Comparison of ENCODE assay signal across 8 cellular contexts in genomic region chr7:93043393-93043985, GRCh38.
A peak's percentile ranks its signal among the peaks of the same experiment; 100 is the strongest.
DNase-seq lines count a peak whose midpoint lies in the region; ATAC-seq and TF ChIP-seq lines count a peak whose summit lies in the region.

No MANE protein-coding gene starts in this region.

- TF ChIP-seq POLR2A in heart left ventricle (IDR thresholded peaks at IDR 0.05), result no peak

- H3K27ac ChIP-seq in GM23338 (ENCODE audit: low read depth), result no peak overlapping the region
- no peak overlapping the region for H3K27ac ChIP-seq in heart left ventricle

- peaks cover 34% of the 10 kb centered on the region for H3K27me3 Mint-ChIP-seq in GM23338 (ENCODE audit: insufficient read depth, low read depth, poor library complexity)
- no peaks in the 10 kb centered on the region for H3K27me3 Mint-ChIP-seq in activated T-helper 1 cell treated with anti-CD3 and anti-CD28 coated beads, Interleukin-12 subunit alpha, Interleukin-12 subunit beta, Interleukin-2, Interleukin-4 antibody, amounts not matched to agents 30 ng/mL and 10 ng/mL and 1 ng/mL, durations not matched to agents 14 hours and 24 hours and 36 hours (ENCODE audit: insufficient read depth)

- H3K79me2 ChIP-seq in GM23338 (replicated peaks; ENCODE audit: insufficient read depth), result no peaks in the 10 kb centered on the region

- no peaks in the 10 kb centered on the region for H3K36me3 Mint-ChIP-seq in GM23338 (ENCODE audit: low read depth)
- peaks cover 4% of the 10 kb centered on the region for H3K36me3 Mint-ChIP-seq in activated T-helper 1 cell treated with anti-CD3 and anti-CD28 coated beads, Interleukin-12 subunit alpha, Interleukin-12 subunit beta, Interleukin-2, Interleukin-4 antibody, amounts not matched to agents 30 ng/mL and 10 ng/mL and 1 ng/mL, durations not matched to agents 14 hours and 24 hours and 36 hours (ENCODE audit: low read depth)

- peak; percentile 77 for ATAC-seq in GM23338
- peak in 3 of 4 donors; percentile 33 to 53 (median 45) for ATAC-seq in heart left ventricle
- no peak for ATAC-seq in HG02870 (IDR thresholded peaks at IDR 0.05; ENCODE audit: unreplicated experiment)

- peak overlapping the region; percentile 58 for H3K9ac ChIP-seq in adipocyte (ENCODE audit: low read length)

- no peaks in the 10 kb centered on the region for H3K9me3 ChIP-seq in adipocyte (ENCODE audit: control insufficient read depth, low read length)
- H3K9me3 ChIP-seq in heart left ventricle, result no peaks in the 10 kb centered on the region

- H3K4me1 Mint-ChIP-seq in GM23338, result peaks cover 43% of the 10 kb centered on the region
- peaks cover 47% of the 10 kb centered on the region for H3K4me1 Mint-ChIP-seq in activated T-helper 1 cell treated with anti-CD3 and anti-CD28 coated beads, Interleukin-12 subunit alpha, Interleukin-12 subunit beta, Interleukin-2, Interleukin-4 antibody, amounts not matched to agents 30 ng/mL and 10 ng/mL and 1 ng/mL, durations not matched to agents 14 hours and 24 hours and 36 hours (ENCODE audit: low read depth)

- intact Hi-C loops in heart left ventricle (cut with DNase I), result no loop called here
- intact Hi-C loops in activated T-helper 1 cell treated with anti-CD3 and anti-CD28 coated beads, Interleukin-12 subunit alpha, Interleukin-12 subunit beta, Interleukin-2, Interleukin-4 antibody, amounts not matched to agents 30 ng/mL and 10 ng/mL and 1 ng/mL, durations not matched to agents 14 hours and 24 hours and 36 hours (cut with micrococcal nuclease), result no loop called here

- no peaks in the 10 kb centered on the region; the same call in 2 of the 3 replicates for H3K9me3 Mint-ChIP-seq in GM23338
- no peaks in the 10 kb centered on the region for H3K9me3 Mint-ChIP-seq in activated T-helper 1 cell treated with anti-CD3 and anti-CD28 coated beads, Interleukin-12 subunit alpha, Interleukin-12 subunit beta, Interleukin-2, Interleukin-4 antibody, amounts not matched to agents 30 ng/mL and 10 ng/mL and 1 ng/mL, durations not matched to agents 14 hours and 24 hours and 36 hours

- peak overlapping the region; percentile 56 for H3K27ac Mint-ChIP-seq in GM23338
- H3K27ac Mint-ChIP-seq in activated T-helper 1 cell treated with anti-CD3 and anti-CD28 coated beads, Interleukin-12 subunit alpha, Interleukin-12 subunit beta, Interleukin-2, Interleukin-4 antibody, amounts not matched to agents 30 ng/mL and 10 ng/mL and 1 ng/mL, durations not matched to agents 14 hours and 24 hours and 36 hours, result no peak overlapping the region

- H2AFZ ChIP-seq in GM23338, result peak overlapping the region; percentile 52

- peak overlapping the region; percentile 72 for H3K4me3 Mint-ChIP-seq in GM23338
- H3K4me3 Mint-ChIP-seq in activated T-helper 1 cell treated with anti-CD3 and anti-CD28 coated beads, Interleukin-12 subunit alpha, Interleukin-12 subunit beta, Interleukin-2, Interleukin-4 antibody, amounts not matched to agents 30 ng/mL and 10 ng/mL and 1 ng/mL, durations not matched to agents 14 hours and 24 hours and 36 hours, result no peak overlapping the region

- 32 to 65% (median 35%) methylated on average over 10 to 28 of the region's 28 CpGs for WGBS in heart left ventricle, 4 donors

- DNase-seq in GM23338 (ENCODE audit: low spot score), result peak; percentile 76
- DNase-seq in adipocyte (ENCODE audit: low read depth), result peak; percentile 91
- peak in 3 of 5 donors; percentile 34 to 63 (median 41) for DNase-seq in heart left ventricle
- peak; percentile 88 for DNase-seq in retina
- DNase-seq in effector CD4-positive, alpha-beta T cell, result no peak
- DNase-seq in G401 (ENCODE audit: low spot score), result no peak
- DNase-seq in activated T-helper 1 cell treated with anti-CD3 and anti-CD28 coated beads, Interleukin-12 subunit alpha, Interleukin-12 subunit beta, Interleukin-2, Interleukin-4 antibody, amounts not matched to agents 30 ng/mL and 10 ng/mL and 1 ng/mL, durations not matched to agents 14 hours and 24 hours and 36 hours (ENCODE audit: low spot score), result no peak

- H3K4me1 ChIP-seq in GM23338 (ENCODE audit: insufficient read depth), result peaks cover 30% of the 10 kb centered on the region
- H3K4me1 ChIP-seq in adipocyte (ENCODE audit: control insufficient read depth, insufficient read depth, low read length), result peaks cover 20% of the 10 kb centered on the region
- peaks cover 0 to 4% (median 0%) of the 10 kb centered on the region in 12 donors for H3K4me1 ChIP-seq in heart left ventricle

- no peaks in the 10 kb centered on the region for H3K9me2 ChIP-seq in GM23338 (ENCODE audit: insufficient read depth)

- no peak for TF ChIP-seq CTCF in GM23338 (conservative IDR thresholded peaks at IDR 0.05; ENCODE audit: low read depth in 2 of 2)
- TF ChIP-seq CTCF in heart left ventricle (IDR thresholded peaks at IDR 0.05), result no peak

- peaks cover 45% of the 10 kb centered on the region for H3K27me3 ChIP-seq in GM23338 (ENCODE audit: insufficient read depth)
- no peaks in the 10 kb centered on the region for H3K27me3 ChIP-seq in adipocyte (replicated peaks; ENCODE audit: control insufficient read depth, insufficient read depth, low read length)
- H3K27me3 ChIP-seq in heart left ventricle, result no peaks in the 10 kb centered on the region

- H3K4me3 ChIP-seq in GM23338 (peak overlapping the region; percentile 53), adipocyte (ENCODE audit: low read length) (peak overlapping the region; percentile 75), heart left ventricle (peak overlapping the region in 10 of 12 donors; percentile 8 to 44 (median 28))

- no peaks in the 10 kb centered on the region for H4K20me1 ChIP-seq in GM23338 (replicated peaks; ENCODE audit: insufficient read depth)

- H3K4me2 ChIP-seq in GM23338, result peak overlapping the region; percentile 79

- no peaks in the 10 kb centered on the region for H3F3A ChIP-seq in GM23338 (replicated peaks; ENCODE audit: low read depth)

- H3K36me3 ChIP-seq in GM23338 (ENCODE audit: insufficient read depth), result no peaks in the 10 kb centered on the region
- no peaks in the 10 kb centered on the region for H3K36me3 ChIP-seq in adipocyte (ENCODE audit: control insufficient read depth, insufficient read depth, low read length, severe bottlenecking)
- no peaks in the 10 kb centered on the region for H3K36me3 ChIP-seq in heart left ventricle

- in situ Hi-C loops in G401 (cut with HindIII; ENCODE audit: low sequenced_read_pairs), result no loop called here

TF ChIP-seq in GM23338, 12 proteins besides CTCF, POLR2A, EP300 and RAD21:
- no peak for TF ChIP-seq POLR2AphosphoS5 (IDR thresholded peaks at IDR 0.05; ENCODE audit: low read depth)
- TF ChIP-seq CREB1 (CRISPR knock-in tag; IDR thresholded peaks at IDR 0.05; ENCODE audit: low read depth), result no peak
- TF ChIP-seq EZH2phosphoT487 (IDR thresholded peaks at IDR 0.05; ENCODE audit: unreplicated experiment), result no peak
- no peak for TF ChIP-seq ZNF331 (CRISPR knock-in tag; IDR thresholded peaks at IDR 0.05; ENCODE audit: low read depth)

Comparison
In these comparisons a context has a peak if more than half of its experiments do, and no peak if none do; other contexts are left out.
1. DNase-seq: peak in GM23338 (single experiment), adipocyte (single experiment), heart left ventricle (3 of 5) and retina (single experiment); none in effector CD4-positive, alpha-beta T cell (single experiment), G401 (single experiment) and activated T-helper 1 cell treated with anti-CD3 and anti-CD28 coated beads, Interleukin-12 subunit alpha, Interleukin-12 subunit beta, Interleukin-2, Interleukin-4 antibody, amounts not matched to agents 30 ng/mL and 10 ng/mL and 1 ng/mL, durations not matched to agents 14 hours and 24 hours and 36 hours (single experiment).
2. Peak in every context shown above with its lines, with median percentiles within 50 percentile points of each other: H3K4me3 ChIP-seq.